Comparison of ENCODE assay signal across 2 cellular contexts in genomic region chr3:195394700-195395099, GRCh38.
TF ChIP-seq lines count a peak whose summit lies in the region.

No MANE protein-coding gene starts in this region.

TF ChIP-seq in GM12878, 131 proteins besides CTCF, POLR2A, EP300 and RAD21:
- TF ChIP-seq RELB (IDR thresholded peaks at IDR 0.05; ENCODE audit: low read depth) (no peak), MEF2B (IDR thresholded peaks at IDR 0.05; ENCODE audit: partially characterized antibody, poor library complexity, severe bottlenecking) (no peak), TARDBP (IDR thresholded peaks at IDR 0.05; ENCODE audit: borderline replicate concordance) (no peak), HDAC6 (IDR thresholded peaks at IDR 0.05; ENCODE audit: unreplicated experiment) (no peak), SMC3 (IDR thresholded peaks at IDR 0.05; ENCODE audit: borderline replicate concordance, low read length) (no peak), CREM (IDR thresholded peaks at IDR 0.05; ENCODE audit: low read depth) (no peak), TAF1 (IDR thresholded peaks at IDR 0.05; ENCODE audit: borderline replicate concordance, low read depth, low read length) (0 out of 2 replicates have a peak, but pooled peaks have one; percentile 33), ZNF384 (IDR thresholded peaks at IDR 0.05; ENCODE audit: borderline replicate concordance, low read depth, low read length) (peak; percentile 62), KAT2A (conservative IDR thresholded peaks at IDR 0.05; ENCODE audit: control insufficient read depth, low read depth, low read length) (no peak), ZNF622 (IDR thresholded peaks at IDR 0.05) (no peak), EGR1 (IDR thresholded peaks at IDR 0.05; ENCODE audit: borderline replicate concordance in 1 of 2, low read depth in 2 of 2, low read length in 2 of 2) (no peak), MYC (IDR thresholded peaks at IDR 0.05; ENCODE audit: insufficient read depth, insufficient read length, insufficient replicate concordance, low read length, severe bottlenecking) (no peak), GABPA (IDR thresholded peaks at IDR 0.05; ENCODE audit: low read depth) (no peak), ZNF592 (IDR thresholded peaks at IDR 0.05) (no peak), NR2F1 (conservative IDR thresholded peaks at IDR 0.05) (no peak)
- TF ChIP-seq, protein P1, sequence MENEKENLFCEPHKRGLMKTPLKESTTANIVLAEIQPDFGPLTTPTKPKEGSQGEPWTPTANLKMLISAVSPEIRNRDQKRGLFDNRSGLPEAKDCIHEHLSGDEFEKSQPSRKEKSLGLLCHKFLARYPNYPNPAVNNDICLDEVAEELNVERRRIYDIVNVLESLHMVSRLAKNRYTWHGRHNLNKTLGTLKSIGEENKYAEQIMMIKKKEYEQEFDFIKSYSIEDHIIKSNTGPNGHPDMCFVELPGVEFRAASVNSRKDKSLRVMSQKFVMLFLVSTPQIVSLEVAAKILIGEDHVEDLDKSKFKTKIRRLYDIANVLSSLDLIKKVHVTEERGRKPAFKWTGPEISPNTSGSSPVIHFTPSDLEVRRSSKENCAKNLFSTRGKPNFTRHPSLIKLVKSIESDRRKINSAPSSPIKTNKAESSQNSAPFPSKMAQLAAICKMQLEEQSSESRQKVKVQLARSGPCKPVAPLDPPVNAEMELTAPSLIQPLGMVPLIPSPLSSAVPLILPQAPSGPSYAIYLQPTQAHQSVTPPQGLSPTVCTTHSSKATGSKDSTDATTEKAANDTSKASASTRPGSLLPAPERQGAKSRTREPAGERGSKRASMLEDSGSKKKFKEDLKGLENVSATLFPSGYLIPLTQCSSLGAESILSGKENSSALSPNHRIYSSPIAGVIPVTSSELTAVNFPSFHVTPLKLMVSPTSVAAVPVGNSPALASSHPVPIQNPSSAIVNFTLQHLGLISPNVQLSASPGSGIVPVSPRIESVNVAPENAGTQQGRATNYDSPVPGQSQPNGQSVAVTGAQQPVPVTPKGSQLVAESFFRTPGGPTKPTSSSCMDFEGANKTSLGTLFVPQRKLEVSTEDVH (IDR thresholded peaks at IDR 0.05; ENCODE audit: low read depth, partially characterized antibody) = no peak
- TF ChIP-seq, protein P2, sequence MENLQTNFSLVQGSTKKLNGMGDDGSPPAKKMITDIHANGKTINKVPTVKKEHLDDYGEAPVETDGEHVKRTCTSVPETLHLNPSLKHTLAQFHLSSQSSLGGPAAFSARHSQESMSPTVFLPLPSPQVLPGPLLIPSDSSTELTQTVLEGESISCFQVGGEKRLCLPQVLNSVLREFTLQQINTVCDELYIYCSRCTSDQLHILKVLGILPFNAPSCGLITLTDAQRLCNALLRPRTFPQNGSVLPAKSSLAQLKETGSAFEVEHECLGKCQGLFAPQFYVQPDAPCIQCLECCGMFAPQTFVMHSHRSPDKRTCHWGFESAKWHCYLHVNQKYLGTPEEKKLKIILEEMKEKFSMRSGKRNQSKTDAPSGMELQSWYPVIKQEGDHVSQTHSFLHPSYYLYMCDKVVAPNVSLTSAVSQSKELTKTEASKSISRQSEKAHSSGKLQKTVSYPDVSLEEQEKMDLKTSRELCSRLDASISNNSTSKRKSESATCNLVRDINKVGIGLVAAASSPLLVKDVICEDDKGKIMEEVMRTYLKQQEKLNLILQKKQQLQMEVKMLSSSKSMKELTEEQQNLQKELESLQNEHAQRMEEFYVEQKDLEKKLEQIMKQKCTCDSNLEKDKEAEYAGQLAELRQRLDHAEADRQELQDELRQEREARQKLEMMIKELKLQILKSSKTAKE (IDR thresholded peaks at IDR 0.05; ENCODE audit: low read depth, poor library complexity, severe bottlenecking) = no peak

TF ChIP-seq in HepG2, 621 proteins besides CTCF, POLR2A, EP300 and RAD21:
- TF ChIP-seq ZNF556 (CRISPR knock-in tag; IDR thresholded peaks at IDR 0.05; ENCODE audit: borderline replicate concordance) (no peak), IKZF1 (IDR thresholded peaks at IDR 0.05) (no peak), LRRFIP1 (CRISPR knock-in tag; conservative IDR thresholded peaks at IDR 0.05) (no peak), HMG20B (CRISPR knock-in tag; conservative IDR thresholded peaks at IDR 0.05) (no peak), ZNF510 (CRISPR knock-in tag; IDR thresholded peaks at IDR 0.05; ENCODE audit: low read depth) (no peak), MEIS1 (CRISPR knock-in tag; IDR thresholded peaks at IDR 0.05; ENCODE audit: borderline replicate concordance) (no peak), SRSF1 (optimal IDR thresholded peaks at IDR 0.05; ENCODE audit: low read depth, low read length) (no peak), ZFP41 (CRISPR knock-in tag; IDR thresholded peaks at IDR 0.05; ENCODE audit: borderline replicate concordance) (no peak), ZNF790 (CRISPR knock-in tag; IDR thresholded peaks at IDR 0.05; ENCODE audit: borderline replicate concordance) (no peak), GPN1 (CRISPR knock-in tag; IDR thresholded peaks at IDR 0.05; ENCODE audit: borderline replicate concordance) (no peak), KAT2B (IDR thresholded peaks at IDR 0.05; ENCODE audit: borderline replicate concordance, low read depth, low read length) (no peak), ATF7-NPFF (CRISPR knock-in tag; IDR thresholded peaks at IDR 0.05; ENCODE audit: low read depth) (no peak), BCL6 (CRISPR knock-in tag; IDR thresholded peaks at IDR 0.05) (no peak), FUBP1 (CRISPR knock-in tag; IDR thresholded peaks at IDR 0.05; ENCODE audit: borderline replicate concordance) (no peak), ZNF674 (CRISPR knock-in tag; IDR thresholded peaks at IDR 0.05; ENCODE audit: low read depth) (no peak), SOX6 (IDR thresholded peaks at IDR 0.05) (no peak), SOX6 (CRISPR knock-in tag; IDR thresholded peaks at IDR 0.05) (no peak), GABPB1 (CRISPR knock-in tag; IDR thresholded peaks at IDR 0.05) (no peak), ZNF709 (CRISPR knock-in tag; IDR thresholded peaks at IDR 0.05) (no peak), KLF13 (CRISPR knock-in tag; IDR thresholded peaks at IDR 0.05) (no peak)
- TF ChIP-seq, protein P3, sequence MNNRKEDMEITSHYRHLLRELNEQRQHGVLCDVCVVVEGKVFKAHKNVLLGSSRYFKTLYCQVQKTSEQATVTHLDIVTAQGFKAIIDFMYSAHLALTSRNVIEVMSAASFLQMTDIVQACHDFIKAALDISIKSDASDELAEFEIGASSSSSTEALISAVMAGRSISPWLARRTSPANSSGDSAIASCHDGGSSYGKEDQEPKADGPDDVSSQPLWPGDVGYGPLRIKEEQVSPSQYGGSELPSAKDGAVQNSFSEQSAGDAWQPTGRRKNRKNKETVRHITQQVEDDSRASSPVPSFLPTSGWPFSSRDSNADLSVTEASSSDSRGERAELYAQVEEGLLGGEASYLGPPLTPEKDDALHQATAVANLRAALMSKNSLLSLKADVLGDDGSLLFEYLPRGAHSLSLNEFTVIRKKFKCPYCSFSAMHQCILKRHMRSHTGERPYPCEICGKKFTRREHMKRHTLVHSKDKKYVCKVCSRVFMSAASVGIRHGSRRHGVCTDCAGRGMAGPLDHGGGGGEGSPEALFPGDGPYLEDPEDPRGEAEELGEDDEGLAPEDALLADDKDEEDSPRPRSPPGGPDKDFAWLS (CRISPR knock-in tag; IDR thresholded peaks at IDR 0.05; ENCODE audit: borderline replicate concordance) = no peak
